Comparison of ENCODE assay signal across 2 cellular contexts in the genomic region with DNA sequence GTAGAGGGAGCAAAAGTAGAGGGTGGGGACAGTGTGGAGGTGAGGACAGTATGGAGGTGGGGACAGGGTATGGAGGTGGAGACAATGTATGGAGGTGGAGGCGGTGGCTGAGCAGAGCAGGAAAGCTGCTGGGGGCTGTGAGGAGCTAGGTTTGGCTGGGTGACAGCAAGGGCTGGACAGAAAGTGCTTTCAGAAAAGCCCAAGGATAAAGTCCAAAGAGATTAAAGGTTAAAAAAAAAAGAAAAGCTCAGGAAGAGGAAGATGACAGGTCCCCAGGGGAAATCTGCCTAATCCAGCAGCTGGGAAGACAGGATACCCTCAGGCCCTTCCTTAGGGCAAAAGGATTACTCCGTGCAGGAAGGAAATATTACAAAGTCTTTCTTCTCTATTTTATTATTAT.
TF ChIP-seq lines count a peak whose summit lies in the region.

No MANE protein-coding gene starts in this region.

TF ChIP-seq in liver, 16 proteins besides CTCF, POLR2A, EP300 and RAD21:
- TF ChIP-seq YY1 (IDR thresholded peaks at IDR 0.05) (no peak), JUND (IDR thresholded peaks at IDR 0.05) (no peak), NR2F2 (IDR thresholded peaks at IDR 0.05) (peak; percentile 38), TAF1 (conservative IDR thresholded peaks at IDR 0.05) (no peak), HNF4A (conservative IDR thresholded peaks at IDR 0.05) (no peak), FOXA1 (IDR thresholded peaks at IDR 0.05) (no peak)
- TF ChIP-seq, protein P1, sequence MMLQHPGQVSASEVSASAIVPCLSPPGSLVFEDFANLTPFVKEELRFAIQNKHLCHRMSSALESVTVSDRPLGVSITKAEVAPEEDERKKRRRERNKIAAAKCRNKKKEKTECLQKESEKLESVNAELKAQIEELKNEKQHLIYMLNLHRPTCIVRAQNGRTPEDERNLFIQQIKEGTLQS (IDR thresholded peaks at IDR 0.05): no peak
TF ChIP-seq in liver: peak in this region for 1.

TF ChIP-seq in HepG2, 621 proteins besides CTCF, POLR2A, EP300 and RAD21:
- TF ChIP-seq ZZZ3 (CRISPR knock-in tag; IDR thresholded peaks at IDR 0.05; ENCODE audit: borderline replicate concordance) (no peak), FOXK1 (CRISPR knock-in tag; IDR thresholded peaks at IDR 0.05; ENCODE audit: borderline replicate concordance, low read depth) (no peak)
TF ChIP-seq in HepG2: peak in this region for 0.
